In the genomic region with DNA sequence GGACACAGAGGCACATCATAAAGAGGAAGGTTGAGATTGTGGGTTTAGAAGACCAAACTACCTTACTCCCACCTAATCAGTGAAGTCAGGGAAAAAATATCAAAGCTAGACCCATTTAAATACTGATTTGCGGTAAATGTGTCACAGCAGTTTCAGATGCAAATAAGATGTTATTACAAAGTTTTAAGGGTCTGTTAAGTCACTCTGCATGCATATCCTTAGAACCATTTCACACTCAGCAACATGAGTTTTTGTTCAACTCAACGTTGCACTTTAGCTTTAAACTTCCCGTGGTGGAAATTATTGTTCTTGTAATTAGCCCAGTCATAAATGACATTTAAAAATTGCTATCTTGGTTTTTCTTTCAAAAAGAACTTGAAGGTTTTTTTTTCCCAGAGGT, we compare ENCODE assay signal across 15 cellular contexts.
"Had no signal": no experiment of that assay in that cellular context is flagged by ENCODE, and none has a peak within 500 bp of the region (broad histone marks: within the 10 kb centered on the region; RNA-seq: fewer than 3 reads in every experiment).

No MANE protein-coding gene starts in this region.

- H3K27me3 Mint-ChIP-seq: activated CD8-positive, alpha-beta memory T cell treated with anti-CD3 and anti-CD28 coated beads, Interleukin-2, amount 10 ng/mL, durations not matched to agents 7 days and 5 days; activated naive CD4-positive, alpha-beta T cell treated with anti-CD3 and anti-CD28 coated beads, Interleukin-2, amount 10 ng/mL, durations not matched to agents 7 days and 5 days; progenitor cell of endocrine pancreas had no signal

- DNase-seq: activated CD4-positive, alpha-beta T cell treated with anti-CD3 and anti-CD28 coated beads, Interleukin-2, amount 50 U/mL, for 1 hour; activated CD8-positive, alpha-beta memory T cell treated with anti-CD3 and anti-CD28 coated beads, Interleukin-2, amount 10 ng/mL, durations not matched to agents 7 days and 5 days; activated naive CD4-positive, alpha-beta T cell treated with anti-CD3 and anti-CD28 coated beads, Interleukin-2, amount 10 ng/mL, durations not matched to agents 7 days and 5 days; amygdala; body of pancreas; dermis blood vessel endothelial cell; effector memory CD4-positive, alpha-beta T cell; immature natural killer cell; kidney glomerular epithelial cell; left ventricle myocardium inferior; mammary epithelial cell; occipital lobe; stimulated activated naive CD4-positive, alpha-beta T cell treated with Interleukin-2 at 50 U/mL for 16 hours; transverse colon had no signal

- H3K27ac Mint-ChIP-seq: activated CD8-positive, alpha-beta memory T cell treated with anti-CD3 and anti-CD28 coated beads, Interleukin-2, amount 10 ng/mL, durations not matched to agents 7 days and 5 days; activated naive CD4-positive, alpha-beta T cell treated with anti-CD3 and anti-CD28 coated beads, Interleukin-2, amount 10 ng/mL, durations not matched to agents 7 days and 5 days; immature natural killer cell; progenitor cell of endocrine pancreas had no signal

- ATAC-seq: activated CD8-positive, alpha-beta memory T cell treated with anti-CD3 and anti-CD28 coated beads, Interleukin-2, amount 10 ng/mL, durations not matched to agents 7 days and 5 days; body of pancreas had no signal

- H3K4me3 Mint-ChIP-seq: activated CD8-positive, alpha-beta memory T cell treated with anti-CD3 and anti-CD28 coated beads, Interleukin-2, amount 10 ng/mL, durations not matched to agents 7 days and 5 days; activated naive CD4-positive, alpha-beta T cell treated with anti-CD3 and anti-CD28 coated beads, Interleukin-2, amount 10 ng/mL, durations not matched to agents 7 days and 5 days; immature natural killer cell had no signal
